Comparison of ENCODE assay signal across 8 cellular contexts in the genomic region with DNA sequence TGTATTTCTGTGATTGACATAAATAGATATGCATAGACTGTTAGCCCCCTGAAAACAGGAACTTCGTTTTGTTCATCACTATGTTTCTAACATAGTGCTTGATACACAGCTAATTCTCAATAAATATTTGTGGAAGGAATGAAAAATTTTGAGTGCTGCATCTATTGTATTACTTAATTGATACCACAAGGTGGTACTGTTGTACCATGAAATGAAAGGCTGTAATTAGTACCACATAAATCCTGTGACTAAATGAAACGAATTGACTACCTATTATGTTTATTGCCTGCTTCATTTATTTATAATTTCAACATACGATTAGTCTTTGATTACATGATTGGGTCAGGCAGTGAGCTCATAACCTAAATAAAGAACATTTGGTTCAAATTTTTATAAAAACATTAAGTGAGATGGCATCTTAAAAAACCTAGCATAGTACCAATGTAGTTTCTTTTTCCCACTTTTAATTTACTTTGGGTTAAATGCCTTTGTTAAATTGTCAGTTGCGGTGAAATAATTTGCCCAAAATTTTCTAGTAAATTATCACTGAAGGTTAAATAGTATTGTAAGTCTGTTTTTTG. TPM values are rescaled to one million over a fixed set of nuclear protein-coding genes. Genes with fewer than 3 reads are reported as not detected.
DNase-seq lines count a peak whose midpoint lies in the region; ATAC-seq and TF ChIP-seq lines count a peak whose summit lies in the region.

No MANE protein-coding gene starts in this region.

- TF ChIP-seq CTCF in AG09309 (IDR thresholded peaks at IDR 0.05; ENCODE audit: control insufficient read depth, insufficient read depth, low read depth, low read length, missing control alignments) (peak; percentile 37), Panc1 (IDR thresholded peaks at IDR 0.05) (peak; percentile 61; the same call in 1 of the 2 replicates), esophagus muscularis mucosa (IDR thresholded peaks at IDR 0.05) (peak; percentile 64 to 70 (median 70)), progenitor cell of endocrine pancreas (IDR thresholded peaks at IDR 0.05; ENCODE audit: unreplicated experiment) (peak; percentile 82)

- no peaks in the 10 kb centered on the region for H3K9me3 Mint-ChIP-seq in progenitor cell of endocrine pancreas (ENCODE audit: low read depth)

- no peaks in the 10 kb centered on the region for H3K4me1 Mint-ChIP-seq in progenitor cell of endocrine pancreas (ENCODE audit: low read depth)

- H3K4me3 ChIP-seq in AG09309 (ENCODE audit: control insufficient read depth, low read depth, low read length) (no peak overlapping the region), Panc1 (ENCODE audit: low read depth in 2 of 2, low read length in 2 of 2) (no peak overlapping the region), esophagus muscularis mucosa (no peak overlapping the region)

- H3K27me3 Mint-ChIP-seq in progenitor cell of endocrine pancreas: no peaks in the 10 kb centered on the region

- H3K36me3 ChIP-seq in Panc1 (ENCODE audit: control insufficient read depth, insufficient read depth, low read length) (0 out of 2 replicates have a peak, but pooled peaks cover 2% of the 10 kb centered on the region), esophagus muscularis mucosa (peaks cover 0 to 6% (median 3%) of the 10 kb centered on the region in 4 donors)

- POLR2A ChIA-PET in Panc1 (lab: Charles Lee): no interaction called here

- H3K9me3 ChIP-seq in Panc1 (ENCODE audit: control insufficient read depth, insufficient read depth, low read depth, low read length) (no peaks in the 10 kb centered on the region), esophagus muscularis mucosa (no peaks in the 10 kb centered on the region)

- no TSS peak for BruUV-seq in Panc1 (replicated peaks; lab: Mats Ljungman, UMichigan)

- TF ChIP-seq POLR2A in esophagus muscularis mucosa (IDR thresholded peaks at IDR 0.05; ENCODE audit: low read depth): no peak

- WGBS in esophagus muscularis mucosa: 26% methylated on average over 4 of the region's 4 CpGs

- no peak overlapping the region for H3K4me3 Mint-ChIP-seq in progenitor cell of endocrine pancreas (ENCODE audit: low read depth)

- H3K36me3 Mint-ChIP-seq in progenitor cell of endocrine pancreas (ENCODE audit: insufficient read depth): peaks cover 9% of the 10 kb centered on the region

- H3K27ac Mint-ChIP-seq in progenitor cell of endocrine pancreas: no peak overlapping the region

- in situ Hi-C loops in Panc1 (cut with HindIII; ENCODE audit: low pct_unique_long_range_greater_than_20kb, low sequenced_read_pairs): no loop called here

- ATAC-seq in GM18517 (IDR thresholded peaks at IDR 0.05; ENCODE audit: unreplicated experiment): peak; percentile 75
- ATAC-seq in Panc1: peak; percentile 62

- H3K4me1 ChIP-seq in Panc1 (ENCODE audit: control insufficient read depth, insufficient read depth, low read length): no peaks in the 10 kb centered on the region; the same call in 1 of the 2 replicates
- H3K4me1 ChIP-seq in esophagus muscularis mucosa: no peaks in the 10 kb centered on the region

- CTCF ChIA-PET in Panc1 (lab: Charles Lee): no interaction called here

- H3K27me3 ChIP-seq in Panc1 (ENCODE audit: control insufficient read depth, insufficient read depth, low read length) (no peaks in the 10 kb centered on the region), esophagus muscularis mucosa (no peaks in the 10 kb centered on the region)

- H3K27ac ChIP-seq in Panc1 (ENCODE audit: low read length): peak overlapping the region; percentile 59; the same call in 1 of the 2 replicates
- H3K27ac ChIP-seq in esophagus muscularis mucosa (replicated peaks in 1 of 4): no peak overlapping the region
- H3K27ac ChIP-seq in substantia nigra (ENCODE audit: low read depth, low read length, poor library complexity, severe bottlenecking): no peak overlapping the region

- intact Hi-C loops in Panc1 (cut with micrococcal nuclease; ENCODE audit: unreplicated experiment) (loop anchor here (2.0 to 5.0 kb wide), 4 partner anchors 737 to 1482 kb away; no protein-coding TSS in a partner anchor), esophagus muscularis mucosa (cut with DNase I) (loop anchor here (10.0 kb wide), 2 partner anchors 1085 to 1485 kb away; no protein-coding TSS in a partner anchor)

- no peak for TF ChIP-seq EP300 in esophagus muscularis mucosa (IDR thresholded peaks at IDR 0.05)

- no peak for DNase-seq in AG09309 (ENCODE audit: low read depth)
- peak; percentile 30 for DNase-seq in HS-27A (ENCODE audit: low read depth)
- DNase-seq in Panc1 (ENCODE audit: low read depth, low spot score): peak; percentile 22
- no peak for DNase-seq in esophagus muscularis mucosa (ENCODE audit: extremely low spot score)
- DNase-seq in progenitor cell of endocrine pancreas (ENCODE audit: low spot score, unreplicated experiment): no peak
- no peak for DNase-seq in substantia nigra (lab: John Stamatoyannopoulos, UW)
- no peak for DNase-seq in 8988T

RNA-seq across cellular contexts. Expression of a gene that starts 15.0 kb away (rescaled TPM):
- total RNA-seq in Panc1 (2021; ENCODE audit: unreplicated experiment) (58.9 TPM), esophagus muscularis mucosa (10 to 100 TPM in 1 of 4 donors, 1 to 10 TPM in 3; 5.3 to 12.6 (median 6.1) TPM), progenitor cell of endocrine pancreas (26.4 and 27.9 TPM in 2 replicates)
- 26.8 TPM for polyA plus RNA-seq in Panc1 (2012; ENCODE audit: insufficient read length)

RNA-seq across cellular contexts. Expression of a gene that starts 45.0 kb away (rescaled TPM):
- 32.1 TPM for total RNA-seq in Panc1 (2021; ENCODE audit: unreplicated experiment)
- polyA plus RNA-seq in Panc1 (2012; ENCODE audit: insufficient read length): 11.9 TPM
- 1 to 10 TPM; 7.0 to 9.9 (median 8.1) TPM for total RNA-seq in esophagus muscularis mucosa
- total RNA-seq in progenitor cell of endocrine pancreas: 24.6 and 25.3 TPM in 2 replicates

Comparison
In these comparisons a context has a peak if more than half of its experiments do, and no peak if none do; other contexts are left out.
1. DNase-seq: peak in HS-27A (single experiment) and Panc1 (single experiment); none in AG09309 (single experiment), esophagus muscularis mucosa (single experiment), progenitor cell of endocrine pancreas (single experiment), substantia nigra (0 of 49) and 8988T (single experiment).
2. Peak in every context shown above with its lines, with median percentiles within 50 percentile points of each other: CTCF ChIP-seq.